21 cellular contexts compared by ENCODE assay signal in the genomic region with DNA sequence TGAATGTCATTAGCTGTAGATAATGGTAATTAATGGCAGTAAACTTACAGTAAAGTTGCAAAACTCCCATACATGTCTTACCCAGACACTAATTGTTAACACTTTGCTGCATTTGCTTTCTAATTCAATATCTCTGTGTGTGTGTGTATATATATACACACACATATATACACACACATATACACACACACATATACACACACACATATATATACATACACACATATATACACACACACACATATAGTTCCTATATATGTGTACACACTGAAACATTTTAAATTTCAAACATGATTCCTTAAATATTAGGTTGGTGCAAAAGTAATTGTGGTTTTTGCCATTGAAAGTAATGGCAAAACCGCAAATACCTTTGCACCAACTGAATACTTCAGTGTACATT. TPM values are rescaled to one million over a fixed set of nuclear protein-coding genes. Genes with fewer than 3 reads are reported as not detected.
DNase-seq lines count a peak whose midpoint lies in the region; ATAC-seq and TF ChIP-seq lines count a peak whose summit lies in the region.
"Had no signal": no experiment of that assay in that cellular context is flagged by ENCODE, and none has a peak within 500 bp of the region (broad histone marks: within the 10 kb centered on the region; RNA-seq: fewer than 3 reads in every experiment).

No MANE protein-coding gene starts in this region.

- no peaks in the 10 kb centered on the region for H3K9me3 Mint-ChIP-seq in dendritic cell treated with granulocyte-macrophage colony-stimulating factor and Interleukin-4, amounts not matched to agents 40 ng/mL and 50 ng/mL, for 4 days
- H3K9me3 Mint-ChIP-seq: CD14-positive monocyte; CD4-positive, alpha-beta memory T cell; CD4-positive, CD25-positive, alpha-beta regulatory T cell had no signal

- no peak for DNase-seq in DMS153 treated with DMSO at 0.1 percent for 48 hours (lab: John Stamatoyannopoulos, UW; ENCODE audit: unreplicated experiment)
- DNase-seq in mucosa of descending colon: no peak
- DNase-seq: 8988T; ACHN; BE2C; C1 segment of cervical spinal cord; Caco-2; Calu3; CD4-positive, alpha-beta memory T cell; CD4-positive, CD25-positive, alpha-beta regulatory T cell; DMS53; DMS79; DND-41; EL; GDM1 had no signal

- no peak overlapping the region for H3K9ac ChIP-seq in KMS-11
- H3K9ac ChIP-seq: BLaER1 had no signal

- no peaks in the 10 kb centered on the region for H4K20me1 ChIP-seq in KMS-11 (ENCODE audit: insufficient read depth)

- peak overlapping the region; percentile 69 for H3K27ac Mint-ChIP-seq in dendritic cell treated with granulocyte-macrophage colony-stimulating factor and Interleukin-4, amounts not matched to agents 40 ng/mL and 50 ng/mL, for 4 days
- H3K27ac Mint-ChIP-seq: CD14-positive monocyte; CD4-positive, CD25-positive, alpha-beta regulatory T cell had no signal

- peaks cover 10% of the 10 kb centered on the region for H3K36me3 Mint-ChIP-seq in dendritic cell treated with granulocyte-macrophage colony-stimulating factor and Interleukin-4, amounts not matched to agents 40 ng/mL and 50 ng/mL, for 4 days (ENCODE audit: low read depth)
- H3K36me3 Mint-ChIP-seq: CD14-positive monocyte; CD4-positive, alpha-beta memory T cell; CD4-positive, CD25-positive, alpha-beta regulatory T cell had no signal

- peak overlapping the region; percentile 21; the same call in 1 of the 2 replicates for H3K27ac ChIP-seq in KMS-11
- H3K27ac ChIP-seq: BLaER1 had no signal

- H3K4me3 Mint-ChIP-seq in dendritic cell treated with granulocyte-macrophage colony-stimulating factor and Interleukin-4, amounts not matched to agents 40 ng/mL and 50 ng/mL, for 4 days: no peak overlapping the region
- H3K4me3 Mint-ChIP-seq: CD14-positive monocyte; CD4-positive, alpha-beta memory T cell; CD4-positive, CD25-positive, alpha-beta regulatory T cell had no signal

- intact Hi-C loops in dendritic cell treated with granulocyte-macrophage colony-stimulating factor and Interleukin-4, amounts not matched to agents 40 ng/mL and 50 ng/mL, for 4 days (cut with micrococcal nuclease): no loop called here
- intact Hi-C loops in mucosa of descending colon (cut with DNase I, micrococcal nuclease): no loop called here

- H3K4me3 ChIP-seq in KMS-11 (IDR thresholded peaks at IDR 0.05; ENCODE audit: insufficient read depth, low read depth, low read length): no peak overlapping the region
- H3K4me3 ChIP-seq in mucosa of descending colon: no peak overlapping the region
- H3K4me3 ChIP-seq: BLaER1, GM12878 had no signal

- no peak overlapping the region for H2AFZ ChIP-seq in KMS-11 (ENCODE audit: low read depth)

- H3K36me3 ChIP-seq in KMS-11 (ENCODE audit: insufficient read depth) (no peaks in the 10 kb centered on the region), mucosa of descending colon (ENCODE audit: low read depth) (no peaks in the 10 kb centered on the region)
- H3K36me3 ChIP-seq: BE2C, BLaER1 had no signal

- H3K79me2 ChIP-seq in KMS-11 (ENCODE audit: insufficient read depth, low read depth): no peaks in the 10 kb centered on the region

- H3K4me1 Mint-ChIP-seq in dendritic cell treated with granulocyte-macrophage colony-stimulating factor and Interleukin-4, amounts not matched to agents 40 ng/mL and 50 ng/mL, for 4 days (ENCODE audit: low read depth): peaks cover 26% of the 10 kb centered on the region

- TF ChIP-seq CTCF in KMS-11 (conservative IDR thresholded peaks at IDR 0.05; ENCODE audit: low read depth, low read length) (no peak), mucosa of descending colon (IDR thresholded peaks at IDR 0.05) (no peak)

- H3K4me1 ChIP-seq in KMS-11 (ENCODE audit: low read depth, poor library complexity, severe bottlenecking) (peaks cover 34% of the 10 kb centered on the region), mucosa of descending colon (ENCODE audit: low read depth) (peaks cover 3% of the 10 kb centered on the region)
- H3K4me1 ChIP-seq: BE2C had no signal

- peak overlapping the region; percentile 36 for H3K4me2 ChIP-seq in KMS-11
- H3K4me2 ChIP-seq: BLaER1 had no signal

- H3K27me3 Mint-ChIP-seq in dendritic cell treated with granulocyte-macrophage colony-stimulating factor and Interleukin-4, amounts not matched to agents 40 ng/mL and 50 ng/mL, for 4 days: peaks cover 13% of the 10 kb centered on the region

- ATAC-seq in GM18870 (IDR thresholded peaks at IDR 0.05; ENCODE audit: unreplicated experiment): no peak
- ATAC-seq in mucosa of descending colon: no peak
- ATAC-seq: GM12878 had no signal

- no peaks in the 10 kb centered on the region for H3K27me3 ChIP-seq in KMS-11 (ENCODE audit: insufficient read depth, low read depth)
- H3K27me3 ChIP-seq: BE2C, BLaER1 had no signal

- no peaks in the 10 kb centered on the region for H3K9me3 ChIP-seq in mucosa of descending colon
- H3K9me3 ChIP-seq: BE2C, BLaER1, Caco-2 had no signal

RNA-seq across cellular contexts. Expression of a gene that starts 3.7 kb away (rescaled TPM):
- 10 to 100 TPM; 48.8 to 86.3 (median 68.0) TPM for total RNA-seq in mucosa of descending colon

RNA-seq across cellular contexts. Expression of a gene that starts 28.6 kb away (rescaled TPM):
- total RNA-seq in mucosa of descending colon: 100 to 1,000 TPM; 168 to 208 (median 187) TPM
